Comparison of ENCODE assay signal across 1 cellular context in the genomic region with DNA sequence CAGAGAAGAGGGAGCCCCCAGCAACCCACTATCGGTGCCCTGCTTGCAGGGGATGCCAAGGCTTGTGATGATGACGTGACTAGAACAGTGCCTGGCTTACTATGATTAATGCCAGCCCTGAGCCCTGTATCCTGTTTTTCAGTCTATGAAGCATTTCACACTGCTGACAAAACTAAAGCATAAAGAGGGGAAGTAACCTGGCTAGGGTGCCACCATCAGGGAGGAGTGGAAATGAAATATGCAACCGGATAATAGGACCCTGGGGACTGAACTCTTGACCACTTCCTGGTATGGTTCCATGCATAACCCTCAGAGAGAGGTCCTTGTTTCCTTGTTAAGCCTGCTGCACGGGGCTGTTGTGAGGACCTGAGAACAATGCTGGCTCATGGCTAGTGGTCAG.
TF ChIP-seq lines count a peak whose summit lies in the region.

No MANE protein-coding gene starts in this region.

TF ChIP-seq in GM23338, 12 proteins besides CTCF, POLR2A, EP300 and RAD21:
- TF ChIP-seq, protein P1, sequence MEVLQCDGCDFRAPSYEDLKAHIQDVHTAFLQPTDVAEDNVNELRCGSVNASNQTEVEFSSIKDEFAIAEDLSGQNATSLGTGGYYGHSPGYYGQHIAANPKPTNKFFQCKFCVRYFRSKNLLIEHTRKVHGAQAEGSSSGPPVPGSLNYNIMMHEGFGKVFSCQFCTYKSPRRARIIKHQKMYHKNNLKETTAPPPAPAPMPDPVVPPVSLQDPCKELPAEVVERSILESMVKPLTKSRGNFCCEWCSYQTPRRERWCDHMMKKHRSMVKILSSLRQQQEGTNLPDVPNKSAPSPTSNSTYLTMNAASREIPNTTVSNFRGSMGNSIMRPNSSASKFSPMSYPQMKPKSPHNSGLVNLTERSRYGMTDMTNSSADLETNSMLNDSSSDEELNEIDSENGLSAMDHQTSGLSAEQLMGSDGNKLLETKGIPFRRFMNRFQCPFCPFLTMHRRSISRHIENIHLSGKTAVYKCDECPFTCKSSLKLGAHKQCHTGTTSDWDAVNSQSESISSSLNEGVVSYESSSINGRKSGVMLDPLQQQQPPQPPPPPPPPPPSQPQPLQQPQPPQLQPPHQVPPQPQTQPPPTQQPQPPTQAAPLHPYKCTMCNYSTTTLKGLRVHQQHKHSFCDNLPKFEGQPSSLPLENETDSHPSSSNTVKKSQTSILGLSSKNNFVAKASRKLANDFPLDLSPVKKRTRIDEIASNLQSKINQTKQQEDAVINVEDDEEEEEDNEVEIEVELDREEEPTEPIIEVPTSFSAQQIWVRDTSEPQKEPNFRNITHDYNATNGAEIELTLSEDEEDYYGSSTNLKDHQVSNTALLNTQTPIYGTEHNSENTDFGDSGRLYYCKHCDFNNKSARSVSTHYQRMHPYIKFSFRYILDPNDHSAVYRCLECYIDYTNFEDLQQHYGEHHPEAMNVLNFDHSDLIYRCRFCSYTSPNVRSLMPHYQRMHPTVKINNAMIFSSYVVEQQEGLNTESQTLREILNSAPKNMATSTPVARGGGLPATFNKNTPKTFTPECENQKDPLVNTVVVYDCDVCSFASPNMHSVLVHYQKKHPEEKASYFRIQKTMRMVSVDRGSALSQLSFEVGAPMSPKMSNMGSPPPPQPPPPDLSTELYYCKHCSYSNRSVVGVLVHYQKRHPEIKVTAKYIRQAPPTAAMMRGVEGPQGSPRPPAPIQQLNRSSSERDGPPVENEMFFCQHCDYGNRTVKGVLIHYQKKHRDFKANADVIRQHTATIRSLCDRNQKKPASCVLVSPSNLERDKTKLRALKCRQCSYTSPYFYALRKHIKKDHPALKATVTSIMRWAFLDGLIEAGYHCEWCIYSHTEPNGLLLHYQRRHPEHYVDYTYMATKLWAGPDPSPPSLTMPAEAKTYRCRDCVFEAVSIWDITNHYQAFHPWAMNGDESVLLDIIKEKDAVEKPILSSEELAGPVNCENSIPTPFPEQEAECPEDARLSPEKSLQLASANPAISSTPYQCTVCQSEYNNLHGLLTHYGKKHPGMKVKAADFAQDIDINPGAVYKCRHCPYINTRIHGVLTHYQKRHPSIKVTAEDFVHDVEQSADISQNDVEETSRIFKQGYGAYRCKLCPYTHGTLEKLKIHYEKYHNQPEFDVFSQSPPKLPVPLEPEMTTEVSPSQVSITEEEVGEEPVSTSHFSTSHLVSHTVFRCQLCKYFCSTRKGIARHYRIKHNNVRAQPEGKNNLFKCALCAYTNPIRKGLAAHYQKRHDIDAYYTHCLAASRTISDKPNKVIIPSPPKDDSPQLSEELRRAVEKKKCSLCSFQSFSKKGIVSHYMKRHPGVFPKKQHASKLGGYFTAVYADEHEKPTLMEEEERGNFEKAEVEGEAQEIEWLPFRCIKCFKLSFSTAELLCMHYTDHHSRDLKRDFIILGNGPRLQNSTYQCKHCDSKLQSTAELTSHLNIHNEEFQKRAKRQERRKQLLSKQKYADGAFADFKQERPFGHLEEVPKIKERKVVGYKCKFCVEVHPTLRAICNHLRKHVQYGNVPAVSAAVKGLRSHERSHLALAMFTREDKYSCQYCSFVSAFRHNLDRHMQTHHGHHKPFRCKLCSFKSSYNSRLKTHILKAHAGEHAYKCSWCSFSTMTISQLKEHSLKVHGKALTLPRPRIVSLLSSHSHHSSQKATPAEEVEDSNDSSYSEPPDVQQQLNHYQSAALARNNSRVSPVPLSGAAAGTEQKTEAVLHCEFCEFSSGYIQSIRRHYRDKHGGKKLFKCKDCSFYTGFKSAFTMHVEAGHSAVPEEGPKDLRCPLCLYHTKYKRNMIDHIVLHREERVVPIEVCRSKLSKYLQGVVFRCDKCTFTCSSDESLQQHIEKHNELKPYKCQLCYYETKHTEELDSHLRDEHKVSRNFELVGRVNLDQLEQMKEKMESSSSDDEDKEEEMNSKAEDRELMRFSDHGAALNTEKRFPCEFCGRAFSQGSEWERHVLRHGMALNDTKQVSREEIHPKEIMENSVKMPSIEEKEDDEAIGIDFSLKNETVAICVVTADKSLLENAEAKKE (CRISPR knock-in tag; IDR thresholded peaks at IDR 0.05), result no peak
- TF ChIP-seq EZH2phosphoT487 (IDR thresholded peaks at IDR 0.05; ENCODE audit: unreplicated experiment), result no peak
- TF ChIP-seq, protein P2, sequence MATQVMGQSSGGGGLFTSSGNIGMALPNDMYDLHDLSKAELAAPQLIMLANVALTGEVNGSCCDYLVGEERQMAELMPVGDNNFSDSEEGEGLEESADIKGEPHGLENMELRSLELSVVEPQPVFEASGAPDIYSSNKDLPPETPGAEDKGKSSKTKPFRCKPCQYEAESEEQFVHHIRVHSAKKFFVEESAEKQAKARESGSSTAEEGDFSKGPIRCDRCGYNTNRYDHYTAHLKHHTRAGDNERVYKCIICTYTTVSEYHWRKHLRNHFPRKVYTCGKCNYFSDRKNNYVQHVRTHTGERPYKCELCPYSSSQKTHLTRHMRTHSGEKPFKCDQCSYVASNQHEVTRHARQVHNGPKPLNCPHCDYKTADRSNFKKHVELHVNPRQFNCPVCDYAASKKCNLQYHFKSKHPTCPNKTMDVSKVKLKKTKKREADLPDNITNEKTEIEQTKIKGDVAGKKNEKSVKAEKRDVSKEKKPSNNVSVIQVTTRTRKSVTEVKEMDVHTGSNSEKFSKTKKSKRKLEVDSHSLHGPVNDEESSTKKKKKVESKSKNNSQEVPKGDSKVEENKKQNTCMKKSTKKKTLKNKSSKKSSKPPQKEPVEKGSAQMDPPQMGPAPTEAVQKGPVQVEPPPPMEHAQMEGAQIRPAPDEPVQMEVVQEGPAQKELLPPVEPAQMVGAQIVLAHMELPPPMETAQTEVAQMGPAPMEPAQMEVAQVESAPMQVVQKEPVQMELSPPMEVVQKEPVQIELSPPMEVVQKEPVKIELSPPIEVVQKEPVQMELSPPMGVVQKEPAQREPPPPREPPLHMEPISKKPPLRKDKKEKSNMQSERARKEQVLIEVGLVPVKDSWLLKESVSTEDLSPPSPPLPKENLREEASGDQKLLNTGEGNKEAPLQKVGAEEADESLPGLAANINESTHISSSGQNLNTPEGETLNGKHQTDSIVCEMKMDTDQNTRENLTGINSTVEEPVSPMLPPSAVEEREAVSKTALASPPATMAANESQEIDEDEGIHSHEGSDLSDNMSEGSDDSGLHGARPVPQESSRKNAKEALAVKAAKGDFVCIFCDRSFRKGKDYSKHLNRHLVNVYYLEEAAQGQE (IDR thresholded peaks at IDR 0.05; ENCODE audit: unreplicated experiment), result no peak
- TF ChIP-seq JUNB (IDR thresholded peaks at IDR 0.05; ENCODE audit: unreplicated experiment), result no peak
- TF ChIP-seq STAT1 (IDR thresholded peaks at IDR 0.05; ENCODE audit: unreplicated experiment), result no peak
- no peak for TF ChIP-seq ZNF114 (CRISPR knock-in tag; IDR thresholded peaks at IDR 0.05)
